13 cellular contexts compared by ENCODE assay signal in the genomic region with DNA sequence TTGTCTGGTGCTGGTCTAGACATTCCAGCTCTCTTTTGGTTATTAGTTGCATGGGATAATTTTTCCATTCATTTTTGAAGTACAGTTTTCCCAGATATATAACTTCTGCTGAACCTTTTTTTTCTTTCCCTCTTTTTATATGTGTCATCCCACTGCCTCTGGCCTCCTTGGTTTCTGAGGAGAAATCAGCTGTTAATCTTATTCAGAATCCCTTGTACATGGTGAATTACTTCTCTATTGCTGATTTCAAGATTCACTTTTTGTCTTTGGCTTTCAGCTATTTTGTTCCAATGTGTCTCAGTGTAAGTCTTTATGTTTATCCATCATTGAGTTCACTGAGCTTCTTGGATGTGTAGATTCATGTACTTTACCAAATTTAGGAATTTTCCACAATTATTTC.
DNase-seq lines count a peak whose midpoint lies in the region; ATAC-seq, FAIRE-seq and TF ChIP-seq lines count a peak whose summit lies in the region.
"Had no signal": no experiment of that assay in that cellular context is flagged by ENCODE, and none has a peak within 500 bp of the region (broad histone marks: within the 10 kb centered on the region; RNA-seq: fewer than 3 reads in every experiment).

No MANE protein-coding gene starts in this region.

- no peaks in the 10 kb centered on the region for H3K79me2 ChIP-seq in Karpas-422 (ENCODE audit: low read length)

- H3K27me3 Mint-ChIP-seq in WTC11 (ENCODE audit: low read depth) = no peaks in the 10 kb centered on the region

- H3K4me1 Mint-ChIP-seq in WTC11 = peaks cover 4% of the 10 kb centered on the region
- H3K4me1 Mint-ChIP-seq: B cell had no signal

- H4K20me1 ChIP-seq in Karpas-422 (ENCODE audit: insufficient read depth, low read depth, low read length) = no peaks in the 10 kb centered on the region

- no peaks in the 10 kb centered on the region for H3K9me3 ChIP-seq in Karpas-422 (ENCODE audit: low read length)

- H2AFZ ChIP-seq in Karpas-422 (ENCODE audit: low read length) = no peak overlapping the region

- no peak overlapping the region for H3K9ac ChIP-seq in Karpas-422 (ENCODE audit: low read length)

- no peaks in the 10 kb centered on the region for H3K36me3 ChIP-seq in Karpas-422 (ENCODE audit: insufficient read depth, low read length)

- CTCF ChIA-PET in WTC11 (lab: Charles Lee) = no interaction called here

- H3K4me3 Mint-ChIP-seq in WTC11 = no peak overlapping the region
- H3K4me3 Mint-ChIP-seq: B cell; CD4-positive, alpha-beta T cell had no signal

- H3K27me3 ChIP-seq in Karpas-422 (ENCODE audit: low read length) = no peaks in the 10 kb centered on the region

- H3K9me3 Mint-ChIP-seq in WTC11 = peaks cover 19% of the 10 kb centered on the region

- no peak overlapping the region for H3K27ac ChIP-seq in Karpas-422 (ENCODE audit: low read length)

- FAIRE-seq in H54 (lab: Jason Lieb, UNC) = peak; percentile 36
- FAIRE-seq: A204.1 had no signal

- POLR2A ChIA-PET in WTC11 (lab: Charles Lee) = no interaction called here

- peaks cover 13% of the 10 kb centered on the region for H3K36me3 Mint-ChIP-seq in WTC11

- TF ChIP-seq POLR2A in H54 (IDR thresholded peaks at IDR 0.05; ENCODE audit: low read depth, low read length) = no peak

- no peak overlapping the region for H3K4me3 ChIP-seq in Karpas-422 (ENCODE audit: low read length)

- H3K27ac Mint-ChIP-seq in WTC11 = no peak overlapping the region
- H3K27ac Mint-ChIP-seq: B cell; CD4-positive, alpha-beta T cell had no signal

- TF ChIP-seq CTCF in WTC11 (IDR thresholded peaks at IDR 0.05) = no peak

- DNase-seq in NCI-H2171 treated with DMSO at 0.1 percent for 48 hours (lab: John Stamatoyannopoulos, UW) (peak; percentile 2), NCI-H2171 (lab: John Stamatoyannopoulos, UW) (no peak), H54 (ENCODE audit: insufficient read length, low spot score) (no peak), Karpas-422 (peak; percentile 39), WTC11 (ENCODE audit: low spot score) (no peak)
- DNase-seq: C1 segment of cervical spinal cord; Calu3; CD4-positive, alpha-beta T cell; DMS53 had no signal

- H3K4me1 ChIP-seq in Karpas-422 (ENCODE audit: low read length) = no peaks in the 10 kb centered on the region

- no peak overlapping the region for H3K4me2 ChIP-seq in Karpas-422 (ENCODE audit: low read depth, low read length, poor library complexity, severe bottlenecking)

- no peak for ATAC-seq in WTC11
- ATAC-seq in GM21390 (IDR thresholded peaks at IDR 0.05; ENCODE audit: unreplicated experiment) = no peak
- ATAC-seq in GM19324 (IDR thresholded peaks at IDR 0.05; ENCODE audit: low FRiP score, unreplicated experiment) = no peak

- H3K9me2 ChIP-seq in Karpas-422 (replicated peaks; ENCODE audit: insufficient read depth, low read length) = 0 out of 2 replicates have a peak, but pooled peaks cover 4% of the 10 kb centered on the region

TF ChIP-seq in WTC11, 78 proteins besides CTCF, POLR2A, EP300 and RAD21:
- peak; percentile 94 for TF ChIP-seq ZNF317 (CRISPR knock-in tag; IDR thresholded peaks at IDR 0.05; ENCODE audit: borderline replicate concordance, low read depth)
- TF ChIP-seq, protein P1, sequence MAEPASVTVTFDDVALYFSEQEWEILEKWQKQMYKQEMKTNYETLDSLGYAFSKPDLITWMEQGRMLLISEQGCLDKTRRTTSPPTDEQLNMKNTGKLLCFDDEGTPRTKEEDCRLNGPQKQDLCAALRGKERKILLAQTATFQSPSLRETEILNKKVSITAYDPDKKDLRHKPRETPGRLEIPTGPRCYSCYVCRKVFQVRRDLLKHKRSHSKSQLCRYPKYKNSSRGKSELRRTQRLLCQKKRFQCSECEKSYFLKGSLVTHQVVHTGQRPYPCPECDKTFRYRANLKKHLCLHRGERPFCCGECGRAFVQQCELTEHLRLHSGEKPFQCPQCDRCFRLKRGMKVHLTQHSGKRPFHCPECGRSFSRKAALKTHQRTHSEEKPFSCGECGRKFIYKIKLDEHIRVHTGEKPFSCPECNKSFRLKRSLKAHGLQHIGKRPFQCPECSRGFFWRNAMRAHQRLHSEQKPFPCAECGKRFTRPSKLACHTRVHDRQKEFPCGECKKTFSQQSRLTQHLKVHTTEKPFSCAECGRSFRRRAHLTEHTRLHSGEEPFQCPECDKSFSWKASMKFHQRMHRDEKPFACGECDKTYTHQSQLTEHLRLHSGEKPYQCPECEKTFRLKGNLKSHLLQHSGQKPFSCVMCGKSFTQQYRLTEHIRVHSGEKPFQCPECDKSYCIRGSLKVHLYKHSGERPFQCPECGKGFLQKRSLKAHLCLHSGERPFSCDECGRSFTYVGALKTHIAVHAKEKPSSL (CRISPR knock-in tag; conservative IDR thresholded peaks at IDR 0.05) = no peak

Comparison
In these comparisons a context has a peak if more than half of its experiments do, and no peak if none do; other contexts are left out.
1. DNase-seq: peak in NCI-H2171 treated with DMSO at 0.1 percent for 48 hours (single experiment) and Karpas-422 (single experiment); none in NCI-H2171 (single experiment), H54 (single experiment) and WTC11 (single experiment).